13 cellular contexts compared by ENCODE assay signal in genomic region chr3:133962879-133963278, GRCh38.
DNase-seq lines count a peak whose midpoint lies in the region; ATAC-seq and TF ChIP-seq lines count a peak whose summit lies in the region.
"Had no signal": no experiment of that assay in that cellular context is flagged by ENCODE, and none has a peak within 500 bp of the region (broad histone marks: within the 10 kb centered on the region; RNA-seq: fewer than 3 reads in every experiment).

No MANE protein-coding gene starts in this region.

- H3K9me3 ChIP-seq in SK-N-SH (no peaks in the 10 kb centered on the region), osteoblast (ENCODE audit: low read depth, low read length) (no peaks in the 10 kb centered on the region)
- H3K9me3 ChIP-seq: stomach had no signal

- no peaks in the 10 kb centered on the region for H3K27me3 ChIP-seq in SK-N-SH (ENCODE audit: insufficient read depth)
- H3K27me3 ChIP-seq in osteoblast (ENCODE audit: insufficient read depth, low read length): peaks cover 13% of the 10 kb centered on the region
- H3K27me3 ChIP-seq: stomach had no signal

- ATAC-seq in GM18498 (IDR thresholded peaks at IDR 0.05; ENCODE audit: unreplicated experiment): no peak
- no peak for ATAC-seq in stimulated activated naive CD8-positive, alpha-beta T cell treated with anti-CD3 and anti-CD28 coated beads, Interleukin-15, amount 100 ng/mL, for 72 hours

- peak overlapping the region in 1 of 2 experiments; percentile 44; a peak in 1 of 4 replicates for H3K27ac ChIP-seq in SK-N-SH (ENCODE audit: low read depth in 2 of 2, low read length in 1 of 2)
- no peak overlapping the region for H3K27ac ChIP-seq in osteoblast (ENCODE audit: low read depth, low read length)

- H3K9ac ChIP-seq in SK-N-SH: no peak overlapping the region

- DNase-seq in EL (peak; percentile 72), SK-N-SH (no peak), fibroblast of peridontal ligament (ENCODE audit: extremely low read depth) (peak; percentile 68), osteoblast (ENCODE audit: insufficient read length, low spot score, missing footprints) (peak; percentile 96), foreskin melanocyte (no peak), HuH-7.5 (ENCODE audit: low spot score) (no peak)
- DNase-seq in stimulated activated naive CD8-positive, alpha-beta T cell treated with anti-CD3 and anti-CD28 coated beads, Interleukin-15, amount 100 ng/mL, for 72 hours: no peak
- DNase-seq: CD8-positive, alpha-beta memory T cell; NCI-H1105 treated with DMSO at 0.1 percent for 48 hours; NCI-H510A; retina; stomach had no signal

- H4K20me1 ChIP-seq in SK-N-SH (ENCODE audit: insufficient read depth): no peaks in the 10 kb centered on the region
- no peaks in the 10 kb centered on the region for H4K20me1 ChIP-seq in osteoblast (ENCODE audit: insufficient read depth, low read length)

- H3F3A ChIP-seq in SK-N-SH (replicated peaks; ENCODE audit: insufficient read depth): no peaks in the 10 kb centered on the region

- no peaks in the 10 kb centered on the region for H3K36me3 ChIP-seq in SK-N-SH (replicated peaks in 1 of 2; ENCODE audit: control insufficient read depth in 1 of 2, insufficient read depth in 2 of 2, low read length in 1 of 2)
- H3K36me3 ChIP-seq in osteoblast (ENCODE audit: insufficient read depth, low read length): no peaks in the 10 kb centered on the region
- H3K36me3 ChIP-seq: stomach had no signal

- POLR2A ChIA-PET in SK-N-SH (lab: Yijun Ruan, JAX): no interaction called here

- no peaks in the 10 kb centered on the region for H3K9me2 ChIP-seq in SK-N-SH

- no peak overlapping the region for H3K4me3 Mint-ChIP-seq in stimulated activated naive CD8-positive, alpha-beta T cell treated with anti-CD3 and anti-CD28 coated beads, Interleukin-15, amount 100 ng/mL, for 72 hours
- H3K4me3 Mint-ChIP-seq: CD8-positive, alpha-beta memory T cell had no signal

- no peaks in the 10 kb centered on the region for H3K27me3 Mint-ChIP-seq in stimulated activated naive CD8-positive, alpha-beta T cell treated with anti-CD3 and anti-CD28 coated beads, Interleukin-15, amount 100 ng/mL, for 72 hours

- peaks cover 0 to 5% of the 10 kb centered on the region in 2 donors for H3K9me3 Mint-ChIP-seq in stimulated activated naive CD8-positive, alpha-beta T cell treated with anti-CD3 and anti-CD28 coated beads, Interleukin-15, amount 100 ng/mL, for 72 hours
- H3K9me3 Mint-ChIP-seq: CD8-positive, alpha-beta memory T cell had no signal

- H3K4me3 ChIP-seq in SK-N-SH (ENCODE audit: low read depth in 2 of 2, low read length in 1 of 2) (no peak overlapping the region), osteoblast (ENCODE audit: insufficient read depth, low read length) (no peak overlapping the region)
- H3K4me3 ChIP-seq: stomach had no signal

- WGBS in SK-N-SH (ENCODE audit: low lambda C conversion rate): 25% methylated on average over 1 of the region's 2 CpGs

- no peak overlapping the region for H3K27ac Mint-ChIP-seq in stimulated activated naive CD8-positive, alpha-beta T cell treated with anti-CD3 and anti-CD28 coated beads, Interleukin-15, amount 100 ng/mL, for 72 hours
- H3K27ac Mint-ChIP-seq: CD8-positive, alpha-beta memory T cell had no signal

- H3K4me1 Mint-ChIP-seq in stimulated activated naive CD8-positive, alpha-beta T cell treated with anti-CD3 and anti-CD28 coated beads, Interleukin-15, amount 100 ng/mL, for 72 hours: no peaks in the 10 kb centered on the region
- H3K4me1 Mint-ChIP-seq: CD8-positive, alpha-beta memory T cell had no signal

- no peak for TF ChIP-seq EP300 in SK-N-SH (IDR thresholded peaks at IDR 0.05; ENCODE audit: borderline replicate concordance in 1 of 2, low read depth in 1 of 2, low read length in 1 of 2)

- H2AFZ ChIP-seq in SK-N-SH (ENCODE audit: low read depth) (no peak overlapping the region), osteoblast (ENCODE audit: low read length) (no peak overlapping the region)

- CTCF ChIA-PET in SK-N-SH (lab: Yijun Ruan, JAX): interaction anchor here (0.9 kb wide), 1 partner anchor 13 kb away, joined by 3 read pairs; no protein-coding TSS in a partner anchor

- TF ChIP-seq CTCF in SK-N-SH (IDR thresholded peaks at IDR 0.05) (no peak), osteoblast (IDR thresholded peaks at IDR 0.05; ENCODE audit: extremely low read depth, low read depth, low read length) (no peak)

- H3K4me2 ChIP-seq in SK-N-SH (peak overlapping the region; percentile 26; the same call in 1 of the 2 replicates), osteoblast (ENCODE audit: insufficient read depth, low read length) (no peak overlapping the region)

- TF ChIP-seq RAD21 in SK-N-SH (IDR thresholded peaks at IDR 0.05; ENCODE audit: low read length): no peak

- H3K79me2 ChIP-seq in SK-N-SH (ENCODE audit: insufficient read depth): no peaks in the 10 kb centered on the region
- no peaks in the 10 kb centered on the region for H3K79me2 ChIP-seq in osteoblast (ENCODE audit: insufficient read depth, low read length)

- H3K4me1 ChIP-seq in SK-N-SH (ENCODE audit: control insufficient read depth in 1 of 2, insufficient read depth in 2 of 2, low read depth in 1 of 2, low read length in 1 of 2) (no peaks in the 10 kb centered on the region; a peak in 1 of 4 replicates), osteoblast (ENCODE audit: insufficient read depth, low read length) (no peaks in the 10 kb centered on the region)

TF ChIP-seq in SK-N-SH, 30 proteins besides CTCF, POLR2A, EP300 and RAD21:
- TF ChIP-seq REST (IDR thresholded peaks at IDR 0.05; ENCODE audit: low read depth, low read length) (no peak), TCF12 (IDR thresholded peaks at IDR 0.05) (peak; percentile 67), FOSL2 (IDR thresholded peaks at IDR 0.05; ENCODE audit: borderline replicate concordance, low read depth) (peak; percentile 68), NFIC (IDR thresholded peaks at IDR 0.05; ENCODE audit: borderline replicate concordance) (peak; percentile 9; the same call in 1 of the 2 replicates), USF1 (IDR thresholded peaks at IDR 0.05; ENCODE audit: borderline replicate concordance, low read depth) (peak; percentile 37; the same call in 1 of the 2 replicates), JUND (IDR thresholded peaks at IDR 0.05) (peak; percentile 56), MAX (IDR thresholded peaks at IDR 0.05; ENCODE audit: low read depth) (peak; percentile 45; the same call in 1 of the 2 replicates), TEAD4 (IDR thresholded peaks at IDR 0.05; ENCODE audit: borderline replicate concordance, insufficient read depth) (no peak)

Comparison
In these comparisons a context has a peak if more than half of its experiments do, and no peak if none do; other contexts are left out.
1. DNase-seq: peak in EL (single experiment), fibroblast of peridontal ligament (single experiment) and osteoblast (single experiment); none in SK-N-SH (single experiment), stimulated activated naive CD8-positive, alpha-beta T cell treated with anti-CD3 and anti-CD28 coated beads, Interleukin-15, amount 100 ng/mL, for 72 hours (0 of 2), foreskin melanocyte (single experiment) and HuH-7.5 (single experiment).